8 cellular contexts compared by ENCODE assay signal in the genomic region with DNA sequence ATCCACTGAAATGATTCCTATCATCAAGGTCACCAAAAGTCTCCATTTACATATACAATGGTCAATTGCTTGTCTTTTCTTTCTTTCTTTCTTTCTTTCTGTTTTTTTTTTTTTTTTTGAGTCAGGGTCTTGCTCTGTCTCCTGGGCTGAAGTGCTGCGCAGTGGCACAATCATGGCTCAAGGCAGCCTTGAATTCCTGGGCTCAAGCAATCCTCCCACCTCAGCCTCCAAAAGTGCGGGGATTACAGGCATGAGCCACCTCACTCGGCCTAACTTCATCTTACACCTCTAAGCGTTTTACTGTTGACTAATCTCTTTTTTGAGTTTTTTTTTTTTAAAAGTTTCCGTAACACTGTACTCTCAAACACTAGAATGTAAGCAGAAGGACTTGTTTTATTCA. TPM values are rescaled to one million over a fixed set of nuclear protein-coding genes. Genes with fewer than 3 reads are reported as not detected.
DNase-seq lines count a peak whose midpoint lies in the region; ATAC-seq and TF ChIP-seq lines count a peak whose summit lies in the region.

No MANE protein-coding gene starts in this region.

- no peak for TF ChIP-seq CTCF in adrenal gland (IDR thresholded peaks at IDR 0.05)
- TF ChIP-seq CTCF in left lung (IDR thresholded peaks at IDR 0.05), result no peak
- no peak for TF ChIP-seq CTCF in thyroid gland (IDR thresholded peaks at IDR 0.05)

- H3K27me3 ChIP-seq in adrenal gland, result no peaks in the 10 kb centered on the region
- H3K27me3 ChIP-seq in left lung, result no peaks in the 10 kb centered on the region
- no peaks in the 10 kb centered on the region for H3K27me3 ChIP-seq in thyroid gland

- H3K9me3 ChIP-seq in adrenal gland (replicated peaks in 1 of 3) (no peaks in the 10 kb centered on the region), left lung (no peaks in the 10 kb centered on the region), thyroid gland (no peaks in the 10 kb centered on the region)

- peak overlapping the region in 2 of 4 donors; percentile 66 to 90 for H3K4me3 ChIP-seq in adrenal gland
- peak overlapping the region; percentile 52 to 88 for H3K4me3 ChIP-seq in left lung
- peak overlapping the region in 2 of 3 donors; percentile 63 to 79 for H3K4me3 ChIP-seq in thyroid gland (replicated peaks in 1 of 3)

- WGBS in adrenal gland, 4 donors, result 59 to 70% (median 66%) methylated on average over 5 of the region's 5 CpGs
- WGBS in thyroid gland, 2 donors, result 61 to 67% methylated on average over 5 of the region's 5 CpGs

- peak overlapping the region in 3 of 5 donors; percentile 84 to 96 (median 88) for H3K27ac ChIP-seq in adrenal gland
- peak overlapping the region in 1 of 2 donors; percentile 94 for H3K27ac ChIP-seq in left lung
- peak overlapping the region in 2 of 3 donors; percentile 86 to 91 for H3K27ac ChIP-seq in thyroid gland

- intact Hi-C loops in adrenal gland (cut with DNase I) (loop anchor here (5.0 to 10.0 kb wide), 2 partner anchors 148 to 150 kb away; partner anchors contain the start of gene ATAD2B (in 2 of the 2)), left lung (cut with DNase I) (no loop called here), thyroid gland (cut with DNase I) (loop anchor here (10.0 kb wide), 1 partner anchor 140 kb away; no protein-coding TSS in a partner anchor)

- TF ChIP-seq POLR2A in adrenal gland (IDR thresholded peaks at IDR 0.05) (no peak), thyroid gland (IDR thresholded peaks at IDR 0.05) (no peak)

- H3K36me3 ChIP-seq in adrenal gland (replicated peaks in 1 of 2), result peaks cover 0 to 21% of the 10 kb centered on the region in 2 donors
- H3K36me3 ChIP-seq in left lung, result peaks cover 0 to 52% of the 10 kb centered on the region in 2 donors
- H3K36me3 ChIP-seq in thyroid gland, result peaks cover 0 to 13% of the 10 kb centered on the region in 2 donors

- DNase-seq in activated CD8-positive, alpha-beta memory T cell treated with anti-CD3 and anti-CD28 coated beads, Interleukin-2, amount 50 U/mL, for 48 hours, result peak; percentile 37
- DNase-seq in activated CD8-positive, alpha-beta memory T cell treated with anti-CD3 and anti-CD28 coated beads for 24 hours, result no peak
- peak in 1 of 7 donors; percentile 52 for DNase-seq in adrenal gland
- DNase-seq in left lung, result no peak
- DNase-seq in thyroid gland, result no peak
- DNase-seq in DMS114 treated with DMSO at 0.1 percent for 48 hours (lab: John Stamatoyannopoulos, UW; ENCODE audit: unreplicated experiment), result no peak

- no peak for ATAC-seq in left lung
- no peak for ATAC-seq in HG03280 (IDR thresholded peaks at IDR 0.05; ENCODE audit: unreplicated experiment)
- ATAC-seq in GM19328 (IDR thresholded peaks at IDR 0.05; ENCODE audit: unreplicated experiment), result no peak

- peaks cover 14 to 20% of the 10 kb centered on the region in 2 donors for H3K4me1 ChIP-seq in adrenal gland (replicated peaks in 1 of 2)
- peaks cover 13 to 33% of the 10 kb centered on the region in 2 donors for H3K4me1 ChIP-seq in left lung
- peaks cover 3 to 20% of the 10 kb centered on the region in 2 donors for H3K4me1 ChIP-seq in thyroid gland

RNA-seq across cellular contexts. Expression of gene SF3B6, which starts 0.9 kb away (rescaled TPM):
- total RNA-seq in adrenal gland, result 100 to 1,000 TPM in 2 of 8 donors, 10 to 100 TPM in 6; 61.2 to 164 (median 80.6) TPM
- 100 to 1,000 TPM in 1 of 3 donors, 10 to 100 TPM in 2; 70.1 to 173 (median 75.8) TPM for polyA plus RNA-seq in adrenal gland
- total RNA-seq in left lung, result 10 to 100 TPM; 69.0 to 70.0 TPM
- 100 to 1,000 TPM in 2 of 4 donors, 10 to 100 TPM in 2; 86.1 to 157 (median 110) TPM for total RNA-seq in thyroid gland

RNA-seq across cellular contexts. Expression of gene TP53I3, which starts 9.4 kb away (rescaled TPM):
- total RNA-seq in adrenal gland, result 10 to 100 TPM; 18.4 to 29.9 (median 24.0) TPM
- polyA plus RNA-seq in adrenal gland, result 10 to 100 TPM; 18.8 to 50.0 (median 48.4) TPM
- 100 to 1,000 TPM in 1 of 2 donors, 10 to 100 TPM in 1; 56.8 to 123 TPM for total RNA-seq in left lung
- 10 to 100 TPM; 14.5 to 38.4 (median 31.0) TPM for total RNA-seq in thyroid gland

RNA-seq across cellular contexts. Expression of gene FKBP1B, which starts 25.7 kb away (rescaled TPM):
- 10 to 100 TPM in 1 of 8 donors, 1 to 10 TPM in 7; 3.7 to 11.0 (median 5.6) TPM for total RNA-seq in adrenal gland
- 1 to 10 TPM; 4.4 to 8.1 (median 7.0) TPM for polyA plus RNA-seq in adrenal gland
- 10 to 100 TPM in 1 of 2 donors, 1 to 10 TPM in 1; 9.6 to 18.7 TPM for total RNA-seq in left lung
- total RNA-seq in thyroid gland, result 10 to 100 TPM in 1 of 4 donors, 1 to 10 TPM in 3; 5.8 to 15.5 (median 6.4) TPM

RNA-seq across cellular contexts. Expression of gene WDCP, which starts 28.1 kb away (rescaled TPM):
- total RNA-seq in adrenal gland, result 10 to 100 TPM in 4 of 8 donors, 1 to 10 TPM in 4; 4.1 to 17.3 (median 11.0) TPM
- polyA plus RNA-seq in adrenal gland, result 10 to 100 TPM in 1 of 3 donors, 1 to 10 TPM in 2; 1.9 to 13.0 (median 2.0) TPM
- 10 to 100 TPM; 10.3 to 12.8 TPM for total RNA-seq in left lung
- total RNA-seq in thyroid gland, result 1 to 10 TPM; 3.0 to 6.0 (median 4.6) TPM

RNA-seq across cellular contexts. Expression of gene PFN4, which starts 47.9 kb away (rescaled TPM):
- total RNA-seq in adrenal gland (1 to 10 TPM in 1 of 8 donors, under 1 TPM in 4, not detected in 3; 0.41 to 1.2 (median 0.79) TPM), left lung (1 to 10 TPM in 1 of 2 donors, under 1 TPM in 1; 0.29 to 1.3 TPM), thyroid gland (1 to 10 TPM in 3 of 4 donors, not detected in 1; 1.0 to 3.5 (median 2.0) TPM)
- polyA plus RNA-seq in adrenal gland, result 1 to 10 TPM in 1 of 3 donors, under 1 TPM in 2; 0.82 to 2.7 (median 0.84) TPM

Comparison
In these comparisons a context has a peak if more than half of its experiments do, and no peak if none do; other contexts are left out.
1. intact Hi-C loops: an anchor here in adrenal gland (5.0 to 10.0 kb wide) and thyroid gland (10.0 kb wide); none called in left lung.